Comparison of ENCODE assay signal across 1 cellular context in the genomic region with DNA sequence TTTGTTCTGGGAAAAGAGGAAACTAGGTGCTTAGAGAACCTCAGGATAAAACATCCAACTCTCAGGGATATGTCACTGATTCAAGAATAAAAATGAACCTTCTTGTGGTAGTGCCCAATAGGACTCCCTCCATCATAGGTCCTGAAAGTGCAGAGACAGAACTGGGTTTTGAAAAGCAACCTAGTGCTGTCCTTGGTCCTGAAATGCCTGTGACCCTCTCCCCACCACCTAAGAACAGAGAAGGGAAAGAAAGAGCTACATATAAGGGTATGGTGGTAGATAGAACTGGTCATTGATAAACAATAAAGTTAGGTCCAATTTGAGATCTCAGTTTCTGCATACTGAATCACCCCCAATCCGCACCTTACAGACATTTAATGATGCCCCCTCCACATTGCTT.
TF ChIP-seq lines count a peak whose summit lies in the region.

No MANE protein-coding gene starts in this region.

TF ChIP-seq in HepG2, 621 proteins besides CTCF, POLR2A, EP300 and RAD21 (continued from another document):
- TF ChIP-seq REST (IDR thresholded peaks at IDR 0.05; ENCODE audit: borderline replicate concordance in 1 of 2, low read depth in 1 of 2, low read length in 2 of 2) (peak; percentile 42 to 92), ZSCAN31 (CRISPR knock-in tag; IDR thresholded peaks at IDR 0.05; ENCODE audit: low read depth) (no peak), ZNF777 (CRISPR knock-in tag; IDR thresholded peaks at IDR 0.05) (no peak), KLF11 (CRISPR knock-in tag; IDR thresholded peaks at IDR 0.05) (no peak), ZNF878 (CRISPR knock-in tag; IDR thresholded peaks at IDR 0.05) (no peak), SIX4 (CRISPR knock-in tag; IDR thresholded peaks at IDR 0.05) (no peak), ZNF207 (IDR thresholded peaks at IDR 0.05; ENCODE audit: borderline replicate concordance) (no peak), MIER2 (CRISPR knock-in tag; IDR thresholded peaks at IDR 0.05) (peak; percentile 82)
- TF ChIP-seq, protein P1, sequence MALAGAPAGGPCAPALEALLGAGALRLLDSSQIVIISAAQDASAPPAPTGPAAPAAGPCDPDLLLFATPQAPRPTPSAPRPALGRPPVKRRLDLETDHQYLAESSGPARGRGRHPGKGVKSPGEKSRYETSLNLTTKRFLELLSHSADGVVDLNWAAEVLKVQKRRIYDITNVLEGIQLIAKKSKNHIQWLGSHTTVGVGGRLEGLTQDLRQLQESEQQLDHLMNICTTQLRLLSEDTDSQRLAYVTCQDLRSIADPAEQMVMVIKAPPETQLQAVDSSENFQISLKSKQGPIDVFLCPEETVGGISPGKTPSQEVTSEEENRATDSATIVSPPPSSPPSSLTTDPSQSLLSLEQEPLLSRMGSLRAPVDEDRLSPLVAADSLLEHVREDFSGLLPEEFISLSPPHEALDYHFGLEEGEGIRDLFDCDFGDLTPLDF (CRISPR knock-in tag; IDR thresholded peaks at IDR 0.05), result no peak
- TF ChIP-seq, protein P2, sequence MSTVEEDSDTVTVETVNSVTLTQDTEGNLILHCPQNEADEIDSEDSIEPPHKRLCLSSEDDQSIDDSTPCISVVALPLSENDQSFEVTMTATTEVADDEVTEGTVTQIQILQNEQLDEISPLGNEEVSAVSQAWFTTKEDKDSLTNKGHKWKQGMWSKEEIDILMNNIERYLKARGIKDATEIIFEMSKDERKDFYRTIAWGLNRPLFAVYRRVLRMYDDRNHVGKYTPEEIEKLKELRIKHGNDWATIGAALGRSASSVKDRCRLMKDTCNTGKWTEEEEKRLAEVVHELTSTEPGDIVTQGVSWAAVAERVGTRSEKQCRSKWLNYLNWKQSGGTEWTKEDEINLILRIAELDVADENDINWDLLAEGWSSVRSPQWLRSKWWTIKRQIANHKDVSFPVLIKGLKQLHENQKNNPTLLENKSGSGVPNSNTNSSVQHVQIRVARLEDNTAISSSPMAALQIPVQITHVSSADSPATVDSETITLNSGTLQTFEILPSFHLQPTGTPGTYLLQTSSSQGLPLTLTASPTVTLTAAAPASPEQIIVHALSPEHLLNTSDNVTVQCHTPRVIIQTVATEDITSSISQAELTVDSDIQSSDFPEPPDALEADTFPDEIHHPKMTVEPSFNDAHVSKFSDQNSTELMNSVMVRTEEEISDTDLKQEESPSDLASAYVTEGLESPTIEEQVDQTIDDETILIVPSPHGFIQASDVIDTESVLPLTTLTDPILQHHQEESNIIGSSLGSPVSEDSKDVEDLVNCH (CRISPR knock-in tag; IDR thresholded peaks at IDR 0.05), result no peak
TF ChIP-seq in HepG2: peak in this region for 2.
